In genomic region chr10:110432084-110432483, GRCh38 we compare ENCODE assay signal across 23 cellular contexts.
DNase-seq lines count a peak whose midpoint lies in the region; ATAC-seq and TF ChIP-seq lines count a peak whose summit lies in the region.
"Had no signal": no experiment of that assay in that cellular context is flagged by ENCODE, and none has a peak within 500 bp of the region (broad histone marks: within the 10 kb centered on the region; RNA-seq: fewer than 3 reads in every experiment).

No MANE protein-coding gene starts in this region.

- CTCF ChIA-PET in HCT116 (lab: Charles Lee), result no interaction called here
- CTCF ChIA-PET in CD4-positive, alpha-beta memory T cell (lab: Charles Lee; ENCODE audit: partially characterized antibody), result interaction anchor here (0.6 to 0.9 kb wide), 2 partner anchors 16 to 48 kb away, joined by 3 read pairs; no protein-coding TSS in a partner anchor

- H2AFZ ChIP-seq in HCT116 (ENCODE audit: low read depth, low read length, poor library complexity, severe bottlenecking) (peak overlapping the region; percentile 36), smooth muscle cell (ENCODE audit: low read depth) (no peak overlapping the region)

- no peaks in the 10 kb centered on the region for H3F3A ChIP-seq in smooth muscle cell (ENCODE audit: low read depth)

- no peak overlapping the region for H3K27ac ChIP-seq in HCT116 (ENCODE audit: low read depth, low read length)
- no peak overlapping the region for H3K27ac ChIP-seq in smooth muscle cell (ENCODE audit: low read depth)
- no peak overlapping the region for H3K27ac ChIP-seq in CD4-positive, alpha-beta memory T cell (ENCODE audit: low read depth, low read length)
- H3K27ac ChIP-seq: colonic mucosa, HL-60, lower lobe of right lung, uterus had no signal

- peak overlapping the region; percentile 42 for H3K4me2 ChIP-seq in HCT116 (ENCODE audit: low read length)
- peak overlapping the region; percentile 0 for H3K4me2 ChIP-seq in smooth muscle cell

- H3K4me3 ChIP-seq in HCT116 (replicated peaks in 1 of 2; ENCODE audit: low read depth in 1 of 2, low read length in 2 of 2), result no peak overlapping the region
- H3K4me3 ChIP-seq in smooth muscle cell, result no peak overlapping the region
- H3K4me3 ChIP-seq in CD4-positive, alpha-beta memory T cell (ENCODE audit: low read length in 2 of 2), result no peak overlapping the region
- H3K4me3 ChIP-seq: colonic mucosa, lower lobe of right lung, uterus had no signal

- TF ChIP-seq CTCF in HCT116 (IDR thresholded peaks at IDR 0.05 in 2 of 3, conservative IDR thresholded peaks at IDR 0.05 in 1 of 3; ENCODE audit: borderline replicate concordance in 1 of 3, insufficient read depth in 1 of 3, low read depth in 2 of 3, low read length in 2 of 3), result no peak
- TF ChIP-seq CTCF in smooth muscle cell (IDR thresholded peaks at IDR 0.05; ENCODE audit: borderline replicate concordance, insufficient read depth, poor library complexity, severe bottlenecking), result no peak
- no peak for TF ChIP-seq CTCF in endothelial cell (IDR thresholded peaks at IDR 0.05; ENCODE audit: unreplicated experiment)

- no peak overlapping the region for H3K9ac ChIP-seq in HCT116 (ENCODE audit: low read length)
- H3K9ac ChIP-seq in smooth muscle cell (ENCODE audit: low read depth), result no peak overlapping the region

- 78% methylated on average over 4 of the region's 4 CpGs for WGBS in smooth muscle cell (ENCODE audit: low lambda C conversion rate)

- RAD21 ChIA-PET in HCT116 (lab: Charles Lee; ENCODE audit: low non-redundant PET in 1 of 2, low total read pairs in 2 of 2, uncharacterized antibody in 2 of 2, unreplicated experiment in 2 of 2), result no interaction called here

- H3K36me3 Mint-ChIP-seq in activated T-cell treated with anti-CD3 and anti-CD28 coated beads, Interleukin-2, amount 50 U/mL, for 24 hours (ENCODE audit: low read depth), result no peaks in the 10 kb centered on the region
- no peaks in the 10 kb centered on the region for H3K36me3 Mint-ChIP-seq in activated T-cell treated with anti-CD3 and anti-CD28 coated beads, Interleukin-2, amount 50 U/mL, for 4 hours (ENCODE audit: insufficient read depth)
- H3K36me3 Mint-ChIP-seq in endothelial cell (ENCODE audit: low read depth, unreplicated experiment), result no peaks in the 10 kb centered on the region
- H3K36me3 Mint-ChIP-seq in CD4-positive, alpha-beta memory T cell, result no peaks in the 10 kb centered on the region

- no peak for ATAC-seq in activated T-cell treated with anti-CD3 and anti-CD28 coated beads, Interleukin-2, amount 50 U/mL, for 4 hours
- peak; percentile 37; the same call in 1 of the 2 replicates for ATAC-seq in HCT116
- peak; percentile 58 for ATAC-seq in esophagus mucosa
- ATAC-seq: lower lobe of right lung had no signal

- intact Hi-C loops in HCT116 (cut with micrococcal nuclease), result no loop called here
- intact Hi-C loops in CD4-positive, alpha-beta memory T cell (cut with micrococcal nuclease), result no loop called here

- H3K4me3 Mint-ChIP-seq in activated T-cell treated with anti-CD3 and anti-CD28 coated beads, Interleukin-2, amount 50 U/mL, for 24 hours, result no peak overlapping the region
- H3K4me3 Mint-ChIP-seq in activated T-cell treated with anti-CD3 and anti-CD28 coated beads, Interleukin-2, amount 50 U/mL, for 4 hours, result no peak overlapping the region
- H3K4me3 Mint-ChIP-seq in endothelial cell (ENCODE audit: unreplicated experiment), result no peak overlapping the region
- H3K4me3 Mint-ChIP-seq in CD4-positive, alpha-beta memory T cell, result no peak overlapping the region
- H3K4me3 Mint-ChIP-seq: activated CD4-positive, alpha-beta T cell treated with anti-CD3 and anti-CD28 coated beads, Interleukin-2, amount 10 ng/mL, durations not matched to agents 24 days and 14 days; neural crest cell had no signal

- H3K27me3 Mint-ChIP-seq in activated T-cell treated with anti-CD3 and anti-CD28 coated beads, Interleukin-2, amount 50 U/mL, for 24 hours, result no peaks in the 10 kb centered on the region
- no peaks in the 10 kb centered on the region for H3K27me3 Mint-ChIP-seq in activated T-cell treated with anti-CD3 and anti-CD28 coated beads, Interleukin-2, amount 50 U/mL, for 4 hours (ENCODE audit: low read depth)
- H3K27me3 Mint-ChIP-seq in endothelial cell (ENCODE audit: unreplicated experiment), result peaks cover 5% of the 10 kb centered on the region
- no peaks in the 10 kb centered on the region for H3K27me3 Mint-ChIP-seq in CD4-positive, alpha-beta memory T cell
- H3K27me3 Mint-ChIP-seq: activated CD4-positive, alpha-beta T cell treated with anti-CD3 and anti-CD28 coated beads, Interleukin-2, amount 10 ng/mL, durations not matched to agents 24 days and 14 days had no signal

- H3K4me1 ChIP-seq in HCT116 (ENCODE audit: control insufficient read depth in 1 of 2, insufficient read depth in 2 of 2, low read length in 2 of 2), result peaks cover 32 to 61% of the 10 kb centered on the region in 2 experiments
- H3K4me1 ChIP-seq in smooth muscle cell (ENCODE audit: low read depth), result no peaks in the 10 kb centered on the region
- peaks cover 4% of the 10 kb centered on the region for H3K4me1 ChIP-seq in CD4-positive, alpha-beta memory T cell (ENCODE audit: insufficient read depth, low read length)
- H3K4me1 ChIP-seq: BE2C, colonic mucosa, uterus had no signal

- peaks cover 0 to 5% of the 10 kb centered on the region in 2 experiments; a peak in 1 of 4 replicates for H3K9me3 ChIP-seq in HCT116 (ENCODE audit: control insufficient read depth in 1 of 2, insufficient read depth in 1 of 2, low read depth in 1 of 2, low read length in 2 of 2)
- no peaks in the 10 kb centered on the region for H3K9me3 ChIP-seq in smooth muscle cell (replicated peaks; ENCODE audit: low read depth)
- no peaks in the 10 kb centered on the region for H3K9me3 ChIP-seq in CD4-positive, alpha-beta memory T cell (ENCODE audit: control insufficient read depth in 1 of 2, low read length in 2 of 2)
- H3K9me3 ChIP-seq: BE2C, colonic mucosa, lower lobe of right lung, uterus had no signal

- H4K20me1 ChIP-seq in HCT116 (ENCODE audit: insufficient read depth) (no peaks in the 10 kb centered on the region), smooth muscle cell (ENCODE audit: low read depth) (no peaks in the 10 kb centered on the region)

- TF ChIP-seq POLR2A in HCT116 (IDR thresholded peaks at IDR 0.05; ENCODE audit: borderline replicate concordance, extremely low read depth, insufficient read depth, insufficient read length), result no peak

- no peak for TF ChIP-seq RAD21 in HCT116 (IDR thresholded peaks at IDR 0.05; ENCODE audit: low read depth)

- H3K79me2 ChIP-seq in HCT116 (ENCODE audit: insufficient read depth, low read length), result no peaks in the 10 kb centered on the region
- H3K79me2 ChIP-seq in smooth muscle cell (ENCODE audit: low read depth), result no peaks in the 10 kb centered on the region

- peak; percentile 17 for DNase-seq in activated T-cell treated with anti-CD3 and anti-CD28 coated beads, Interleukin-2, amount 50 U/mL, for 24 hours
- no peak for DNase-seq in activated T-cell treated with anti-CD3 and anti-CD28 coated beads, Interleukin-2, amount 50 U/mL, for 4 hours
- no peak for DNase-seq in HCT116 (ENCODE audit: low read depth, low spot score)
- DNase-seq in smooth muscle cell (lab: John Stamatoyannopoulos, UW; ENCODE audit: unreplicated experiment), result no peak
- DNase-seq in activated CD4-positive, CD25-positive, alpha-beta regulatory T cell treated with anti-CD3 and anti-CD28 coated beads, Interleukin-2, amount 50 U/mL, for 72 hours, result no peak
- no peak for DNase-seq in endothelial cell (ENCODE audit: low spot score)
- no peak for DNase-seq in CD4-positive, alpha-beta memory T cell
- DNase-seq: activated CD4-positive, alpha-beta T cell treated with anti-CD3 and anti-CD28 coated beads, Interleukin-2, amount 10 ng/mL, durations not matched to agents 24 days and 14 days; activated gamma-delta T cell; BE2C; colonic mucosa; kidney glomerular epithelial cell; lower lobe of right lung; NCI-H1105; NCI-H1930; NCI-H2227 treated with DMSO at 0.1 percent for 48 hours; NCI-H69; posterior cingulate gyrus; substantia nigra; uterus had no signal

- H3K9me3 Mint-ChIP-seq in activated T-cell treated with anti-CD3 and anti-CD28 coated beads, Interleukin-2, amount 50 U/mL, for 24 hours, result no peaks in the 10 kb centered on the region
- no peaks in the 10 kb centered on the region for H3K9me3 Mint-ChIP-seq in activated T-cell treated with anti-CD3 and anti-CD28 coated beads, Interleukin-2, amount 50 U/mL, for 4 hours
- H3K9me3 Mint-ChIP-seq in endothelial cell (ENCODE audit: unreplicated experiment), result no peaks in the 10 kb centered on the region
- peaks cover 0 to 6% (median 0%) of the 10 kb centered on the region in 8 donors for H3K9me3 Mint-ChIP-seq in CD4-positive, alpha-beta memory T cell
- H3K9me3 Mint-ChIP-seq: activated CD4-positive, alpha-beta T cell treated with anti-CD3 and anti-CD28 coated beads, Interleukin-2, amount 10 ng/mL, durations not matched to agents 24 days and 14 days; neural crest cell had no signal

- peaks cover 32% of the 10 kb centered on the region for H3K4me1 Mint-ChIP-seq in activated T-cell treated with anti-CD3 and anti-CD28 coated beads, Interleukin-2, amount 50 U/mL, for 24 hours (ENCODE audit: low read depth)
- peaks cover 18% of the 10 kb centered on the region for H3K4me1 Mint-ChIP-seq in activated T-cell treated with anti-CD3 and anti-CD28 coated beads, Interleukin-2, amount 50 U/mL, for 4 hours (ENCODE audit: low read depth)
- no peaks in the 10 kb centered on the region for H3K4me1 Mint-ChIP-seq in endothelial cell (ENCODE audit: unreplicated experiment)
- peaks cover 2 to 9% (median 4%) of the 10 kb centered on the region in 4 donors for H3K4me1 Mint-ChIP-seq in CD4-positive, alpha-beta memory T cell
- H3K4me1 Mint-ChIP-seq: neural crest cell had no signal

- H3K9me2 ChIP-seq in HCT116 (ENCODE audit: insufficient read depth), result no peaks in the 10 kb centered on the region

- POLR2A ChIA-PET in HCT116 (lab: Charles Lee), result interaction anchor here (1.3 kb wide), 1 partner anchor 10 kb away, joined by 5 read pairs; no protein-coding TSS in a partner anchor
- POLR2A ChIA-PET in CD4-positive, alpha-beta memory T cell (lab: Charles Lee; ENCODE audit: partially characterized antibody), result interaction anchor here (1.5 kb wide), 1 partner anchor 71 kb away, joined by 4 read pairs; no protein-coding TSS in a partner anchor

- no peaks in the 10 kb centered on the region for H3K36me3 ChIP-seq in HCT116 (ENCODE audit: control insufficient read depth in 1 of 2, insufficient read depth in 2 of 2, low read length in 2 of 2)
- no peaks in the 10 kb centered on the region for H3K36me3 ChIP-seq in smooth muscle cell (ENCODE audit: low read depth)
- no peaks in the 10 kb centered on the region for H3K36me3 ChIP-seq in CD4-positive, alpha-beta memory T cell (ENCODE audit: insufficient read depth, low read length)
- H3K36me3 ChIP-seq: BE2C, colonic mucosa, lower lobe of right lung, uterus had no signal

- H3K27ac Mint-ChIP-seq in activated T-cell treated with anti-CD3 and anti-CD28 coated beads, Interleukin-2, amount 50 U/mL, for 24 hours, result no peak overlapping the region
- no peak overlapping the region for H3K27ac Mint-ChIP-seq in endothelial cell (ENCODE audit: unreplicated experiment)
- peak overlapping the region in 2 of 7 donors; percentile 3 to 68 for H3K27ac Mint-ChIP-seq in CD4-positive, alpha-beta memory T cell
- H3K27ac Mint-ChIP-seq: activated CD4-positive, alpha-beta T cell treated with anti-CD3 and anti-CD28 coated beads, Interleukin-2, amount 10 ng/mL, durations not matched to agents 24 days and 14 days had no signal

- no peaks in the 10 kb centered on the region for H3K27me3 ChIP-seq in HCT116 (ENCODE audit: insufficient read depth, low read length)
- H3K27me3 ChIP-seq in smooth muscle cell (ENCODE audit: low read depth), result no peaks in the 10 kb centered on the region
- H3K27me3 ChIP-seq in CD4-positive, alpha-beta memory T cell (ENCODE audit: insufficient read depth, low read length), result no peaks in the 10 kb centered on the region
- H3K27me3 ChIP-seq: BE2C, colonic mucosa, uterus had no signal

- no TSS peak for BruUV-seq in HCT116 (replicated peaks; lab: Mats Ljungman, UMichigan)

Comparison
In these comparisons a context has a peak if more than half of its experiments do, and no peak if none do; other contexts are left out.
1. ATAC-seq: peak in HCT116 (single experiment) and esophagus mucosa (single experiment); none in activated T-cell treated with anti-CD3 and anti-CD28 coated beads, Interleukin-2, amount 50 U/mL, for 4 hours (0 of 2).